Comparison of ENCODE assay signal across 7 cellular contexts in genomic region chr1:61043010-61043820, GRCh38. TPM values are rescaled to one million over a fixed set of nuclear protein-coding genes. Genes with fewer than 3 reads are reported as not detected.
DNase-seq lines count a peak whose midpoint lies in the region; ATAC-seq, FAIRE-seq and TF ChIP-seq lines count a peak whose summit lies in the region.

No MANE protein-coding gene starts in this region.

- DNase-seq in HUDEP-2 (lab: John Stamatoyannopoulos, UW; ENCODE audit: unreplicated experiment in 76 of 76): peak in 70 of 76 experiments; percentile 22 to 89 (median 76)
- peak; percentile 93 for DNase-seq in activated naive CD8-positive, alpha-beta T cell treated with anti-CD3 and anti-CD28 coated beads, Interleukin-2, amount 10 ng/mL, durations not matched to agents 7 days and 5 days
- peak; percentile 95 for DNase-seq in Right ventricle myocardium superior
- DNase-seq in pancreas: peak; percentile 82 to 99 (median 91)
- peak; percentile 68 for DNase-seq in thoracic aorta (ENCODE audit: low spot score)

- H3K27ac ChIP-seq in pancreas (peak overlapping the region; percentile 22 to 48 (median 38)), thoracic aorta (peak overlapping the region; percentile 94 to 96)

- no peak for FAIRE-seq in pancreas (lab: Jason Lieb, UNC)

- peak; percentile 69 to 85 (median 80) for TF ChIP-seq CTCF in pancreas (IDR thresholded peaks at IDR 0.05)
- TF ChIP-seq CTCF in thoracic aorta (IDR thresholded peaks at IDR 0.05): peak; percentile 91

- peak overlapping the region; percentile 77 for H3K4me3 Mint-ChIP-seq in activated naive CD8-positive, alpha-beta T cell treated with anti-CD3 and anti-CD28 coated beads, Interleukin-2, amount 10 ng/mL, durations not matched to agents 7 days and 5 days

- H3K4me1 Mint-ChIP-seq in activated naive CD8-positive, alpha-beta T cell treated with anti-CD3 and anti-CD28 coated beads, Interleukin-2, amount 10 ng/mL, durations not matched to agents 7 days and 5 days: peaks cover 3% of the 10 kb centered on the region

- no peak overlapping the region for H3K27ac Mint-ChIP-seq in activated naive CD8-positive, alpha-beta T cell treated with anti-CD3 and anti-CD28 coated beads, Interleukin-2, amount 10 ng/mL, durations not matched to agents 7 days and 5 days

- H3K36me3 Mint-ChIP-seq in activated naive CD8-positive, alpha-beta T cell treated with anti-CD3 and anti-CD28 coated beads, Interleukin-2, amount 10 ng/mL, durations not matched to agents 7 days and 5 days: no peaks in the 10 kb centered on the region

- intact Hi-C loops in Right ventricle myocardium superior (cut with DNase I): loop anchor here (5.0 kb wide), 2 partner anchors 66 to 196 kb away; no protein-coding TSS in a partner anchor
- intact Hi-C loops in pancreas (cut with DNase I): loop anchor here in 2 of 3 donors (10.0 kb wide), 3 partner anchors 402 to 1068 kb away; no protein-coding TSS in a partner anchor

- H3K9me3 Mint-ChIP-seq in activated naive CD8-positive, alpha-beta T cell treated with anti-CD3 and anti-CD28 coated beads, Interleukin-2, amount 10 ng/mL, durations not matched to agents 7 days and 5 days: no peaks in the 10 kb centered on the region

- H3K9me3 ChIP-seq in pancreas (no peaks in the 10 kb centered on the region), thoracic aorta (no peaks in the 10 kb centered on the region)

- peaks cover 24% of the 10 kb centered on the region for H3K27me3 Mint-ChIP-seq in activated naive CD8-positive, alpha-beta T cell treated with anti-CD3 and anti-CD28 coated beads, Interleukin-2, amount 10 ng/mL, durations not matched to agents 7 days and 5 days

- H3K4me3 ChIP-seq in pancreas (peak overlapping the region; percentile 4 to 53 (median 43)), thoracic aorta (peak overlapping the region; percentile 90)

- WGBS in pancreas, 2 donors: 6 to 10% methylated on average over 76 to 85 of the region's 85 CpGs

- H3K4me1 ChIP-seq in pancreas (peaks cover 0 to 4% (median 0%) of the 10 kb centered on the region in 3 donors), thoracic aorta (ENCODE audit: control insufficient read depth in 1 of 2, low read depth in 2 of 2) (peaks cover 0 to 7% of the 10 kb centered on the region in 2 donors)

- peak; percentile 72 for ATAC-seq in GM18909 (IDR thresholded peaks at IDR 0.05; ENCODE audit: poor library complexity, unreplicated experiment)
- ATAC-seq in SK-N-SH treated with all-trans-retinoic acid at 6 μM for 48 hours: peak; percentile 67; the same call in 1 of the 3 replicates
- ATAC-seq in activated naive CD8-positive, alpha-beta T cell treated with anti-CD3 and anti-CD28 coated beads, Interleukin-2, amount 10 ng/mL, durations not matched to agents 7 days and 5 days (ENCODE audit: low read depth): peak; percentile 95
- peak; percentile 98 for ATAC-seq in Right ventricle myocardium superior (ENCODE audit: poor library complexity)
- peak; percentile 97 to 99 (median 99) for ATAC-seq in pancreas
- ATAC-seq in thoracic aorta (ENCODE audit: insufficient number of reproducible peaks, low FRiP score, low read depth): peak; percentile 44

- H3K36me3 ChIP-seq in pancreas: no peaks in the 10 kb centered on the region
- H3K36me3 ChIP-seq in thoracic aorta: no peaks in the 10 kb centered on the region

- no peaks in the 10 kb centered on the region for H3K27me3 ChIP-seq in pancreas
- no peaks in the 10 kb centered on the region for H3K27me3 ChIP-seq in thoracic aorta (replicated peaks; ENCODE audit: insufficient read depth)

- POLR2A ChIA-PET in activated naive CD8-positive, alpha-beta T cell treated with anti-CD3 and anti-CD28 coated beads, Interleukin-2, amount 10 ng/mL, durations not matched to agents 7 days and 5 days (lab: Charles Lee): interaction anchor here (0.6 kb wide), 1 partner anchor 35 kb away, joined by 4 read pairs; no protein-coding TSS in a partner anchor

TF ChIP-seq in SK-N-SH treated with all-trans-retinoic acid at 6 μM for 48 hours, 23 proteins besides CTCF, POLR2A, EP300 and RAD21:
- TF ChIP-seq GLIS3 (CRISPR knock-in tag; IDR thresholded peaks at IDR 0.05) (no peak), ZFP3 (CRISPR knock-in tag; IDR thresholded peaks at IDR 0.05) (no peak), OSR1 (CRISPR knock-in tag; IDR thresholded peaks at IDR 0.05) (no peak), TOX (CRISPR knock-in tag; IDR thresholded peaks at IDR 0.05; ENCODE audit: borderline replicate concordance) (no peak), SNAI2 (CRISPR knock-in tag; IDR thresholded peaks at IDR 0.05) (no peak), TCF4 (CRISPR knock-in tag; IDR thresholded peaks at IDR 0.05; ENCODE audit: borderline replicate concordance) (no peak), ZNF8 (CRISPR knock-in tag; IDR thresholded peaks at IDR 0.05) (no peak), ZNF70 (CRISPR knock-in tag; IDR thresholded peaks at IDR 0.05) (no peak)

RNA-seq across cellular contexts. Expression of gene NFIA, which starts 39.1 kb away (rescaled TPM):
- 1 to 10 TPM; 4.2 to 5.7 TPM for total RNA-seq in activated naive CD8-positive, alpha-beta T cell treated with anti-CD3 and anti-CD28 coated beads, Interleukin-2, amount 10 ng/mL, durations not matched to agents 7 days and 5 days
- total RNA-seq in Right ventricle myocardium superior: 89.5 TPM
- total RNA-seq in pancreas: 10 to 100 TPM; 29.0 to 48.1 (median 32.8) TPM
- polyA plus RNA-seq in pancreas: 1 to 10 TPM; 4.9 to 5.6 TPM
- 100 to 1,000 TPM in 1 of 2 donors, 10 to 100 TPM in 1; 99.8 to 118 TPM for total RNA-seq in thoracic aorta

Comparison
In these comparisons a context has a peak if more than half of its experiments do, and no peak if none do; other contexts are left out.
1. Peak in every context shown above with its lines: DNase-seq, ATAC-seq, H3K4me3 ChIP-seq and H3K27ac ChIP-seq.
2. ATAC-seq: peak in every context shown above with its lines; median percentile 99 in pancreas; 98 in Right ventricle myocardium superior; 95 in activated naive CD8-positive, alpha-beta T cell treated with anti-CD3 and anti-CD28 coated beads, Interleukin-2, amount 10 ng/mL, durations not matched to agents 7 days and 5 days; 72 in GM18909; 67 in SK-N-SH treated with all-trans-retinoic acid at 6 μM for 48 hours; 44 in thoracic aorta.
3. RNA of gene NFIA, which starts 39.1 kb away (total RNA-seq): 99.8 to 118 TPM in thoracic aorta, 89.5 TPM in Right ventricle myocardium superior (single experiment) and 29.0 to 48.1 TPM in pancreas; 4.2 to 5.7 TPM in activated naive CD8-positive, alpha-beta T cell treated with anti-CD3 and anti-CD28 coated beads, Interleukin-2, amount 10 ng/mL, durations not matched to agents 7 days and 5 days; every median in the first group is over 4 times any median in the second.